ENCODE assay signal across 9 cellular contexts in genomic region chr18:64037812-64038414, GRCh38.
DNase-seq lines count a peak whose midpoint lies in the region; ATAC-seq and TF ChIP-seq lines count a peak whose summit lies in the region.
"Had no signal": no experiment of that assay in that cellular context is flagged by ENCODE, and none has a peak within 500 bp of the region (broad histone marks: within the 10 kb centered on the region; RNA-seq: fewer than 3 reads in every experiment).

No MANE protein-coding gene starts in this region.

- no peak overlapping the region for H4K5ac ChIP-seq in H9 (ENCODE audit: insufficient read length, low read depth, low read length)

- peak; percentile 77 for ATAC-seq in WTC11

- H2AFZ ChIP-seq in H9 (ENCODE audit: low read length) (peak overlapping the region; percentile 48), MM.1S (ENCODE audit: low read length) (no peak overlapping the region)

- H3K27me3 Mint-ChIP-seq in H9 (ENCODE audit: low read depth) (no peaks in the 10 kb centered on the region), WTC11 (ENCODE audit: low read depth) (peaks cover 5% of the 10 kb centered on the region)
- H3K27me3 Mint-ChIP-seq: activated naive CD8-positive, alpha-beta T cell had no signal

- H3K9ac ChIP-seq in H9 (ENCODE audit: extremely low read depth, insufficient read length, low read length) (no peak overlapping the region), MM.1S (ENCODE audit: low read length) (no peak overlapping the region)

- WGBS in H9 (ENCODE audit: extremely low coverage, insufficient read length, low lambda C conversion rate) = no CpG with 5 or more reads among the region's 3 CpGs

- no peak overlapping the region for H2AK5ac ChIP-seq in H9 (ENCODE audit: insufficient read length, low read length)

- H3K27ac ChIP-seq in H9 (ENCODE audit: insufficient read length, low read depth, low read length) (no peak overlapping the region), MM.1S (ENCODE audit: low read length) (no peak overlapping the region), substantia nigra (ENCODE audit: low read depth, low read length, poor library complexity, severe bottlenecking) (no peak overlapping the region)

- H3K14ac ChIP-seq in H9 (ENCODE audit: insufficient read depth, low read length) = no peak overlapping the region

- H3K4me3 ChIP-seq in MM.1S (ENCODE audit: low read length) = no peak overlapping the region

- DNase-seq in NCI-H510A treated with DMSO at 0.1 percent for 48 hours (lab: John Stamatoyannopoulos, UW) (peak; percentile 66), NCI-H510A (lab: John Stamatoyannopoulos, UW) (no peak), H9 (no peak), MM.1S (peak; percentile 58), WTC11 (ENCODE audit: low spot score) (no peak), kidney tubule cell (ENCODE audit: low spot score) (peak; percentile 50), substantia nigra (lab: John Stamatoyannopoulos, UW) (no peak)
- DNase-seq in stimulated activated CD4-positive, alpha-beta T cell treated with anti-CD3 and anti-CD28 coated beads, Interleukin-2, amount 100 ng/mL, for 48 hours = no peak

- no peak overlapping the region for H2BK20ac ChIP-seq in H9 (ENCODE audit: low read depth, low read length, poor library complexity, severe bottlenecking)

- no peak overlapping the region for H3K23ac ChIP-seq in H9 (ENCODE audit: insufficient read length, low read depth, low read length)

- H3K4me1 Mint-ChIP-seq in H9 (peaks cover 3% of the 10 kb centered on the region in 2 experiments; a peak in 3 of 4 replicates), WTC11 (no peaks in the 10 kb centered on the region)

- no peaks in the 10 kb centered on the region for H3K36me3 ChIP-seq in MM.1S (replicated peaks; ENCODE audit: insufficient read depth, low read length)

- no peak overlapping the region for H3K4me3 Mint-ChIP-seq in H9
- no peak overlapping the region for H3K4me3 Mint-ChIP-seq in WTC11
- H3K4me3 Mint-ChIP-seq: activated naive CD8-positive, alpha-beta T cell had no signal

- no peak overlapping the region for H3K18ac ChIP-seq in H9 (ENCODE audit: insufficient read length, low read depth, low read length)

- H3K4me2 ChIP-seq in H9 (ENCODE audit: insufficient read depth, insufficient read length, low read length) (no peak overlapping the region), MM.1S (ENCODE audit: low read depth, low read length) (no peak overlapping the region)

- H3K4ac ChIP-seq in H9 (ENCODE audit: low read depth, low read length) = no peak overlapping the region

- H3K27me3 ChIP-seq in H9 (ENCODE audit: insufficient read depth, low read length) (no peaks in the 10 kb centered on the region), MM.1S (replicated peaks; ENCODE audit: insufficient read depth, low read length) (no peaks in the 10 kb centered on the region)

- no peaks in the 10 kb centered on the region for H3K4me1 ChIP-seq in H9 (ENCODE audit: insufficient read depth, low read length)
- H3K4me1 ChIP-seq in MM.1S (ENCODE audit: low read length) = no peaks in the 10 kb centered on the region

- H4K8ac ChIP-seq in H9 (replicated peaks; ENCODE audit: insufficient read length, low read depth, low read length) = no peak overlapping the region

- H2BK12ac ChIP-seq in H9 (ENCODE audit: insufficient read length, low read depth, low read length) = no peak overlapping the region

- POLR2A ChIA-PET in WTC11 (lab: Charles Lee) = interaction anchor here (1.3 kb wide), 1 partner anchor 57 kb away, joined by 3 read pairs; no protein-coding TSS in a partner anchor

- peaks cover 13 to 17% of the 10 kb centered on the region in 2 experiments for H3K9me3 Mint-ChIP-seq in H9
- H3K9me3 Mint-ChIP-seq in WTC11 = peaks cover 27% of the 10 kb centered on the region

- no peaks in the 10 kb centered on the region for H3K79me1 ChIP-seq in H9 (ENCODE audit: insufficient read depth, low read depth, low read length, poor library complexity, severe bottlenecking)

- H4K20me1 ChIP-seq in H9 (ENCODE audit: control insufficient read depth, insufficient read depth, insufficient read length) (no peaks in the 10 kb centered on the region), MM.1S (ENCODE audit: insufficient read depth, low read length) (no peaks in the 10 kb centered on the region)

- no peak overlapping the region for H2BK120ac ChIP-seq in H9 (ENCODE audit: low read depth, low read length, poor library complexity, severe bottlenecking)

- H3K9me3 ChIP-seq in H9 (ENCODE audit: control insufficient read depth, low read depth, low read length) (peaks cover 12% of the 10 kb centered on the region), MM.1S (replicated peaks; ENCODE audit: insufficient read depth, low read length) (no peaks in the 10 kb centered on the region)

- no peaks in the 10 kb centered on the region for H3K23me2 ChIP-seq in H9 (ENCODE audit: insufficient read length, low read depth, low read length, poor library complexity, severe bottlenecking)

- H2BK15ac ChIP-seq in H9 (ENCODE audit: low read depth, low read length) = no peak overlapping the region

- no peak overlapping the region for H2BK5ac ChIP-seq in H9 (ENCODE audit: insufficient read length, low read length)

- TF ChIP-seq CTCF in H9 (conservative IDR thresholded peaks at IDR 0.05) (peak; percentile 84), MM.1S (IDR thresholded peaks at IDR 0.05; ENCODE audit: low read length) (peak; percentile 62), WTC11 (IDR thresholded peaks at IDR 0.05) (peak; percentile 41)

- H3T11ph ChIP-seq in H9 (ENCODE audit: low read length) = no peak overlapping the region

- H3K79me2 ChIP-seq in H9 (ENCODE audit: insufficient read depth, low read length) (no peaks in the 10 kb centered on the region), MM.1S (ENCODE audit: low read length) (no peaks in the 10 kb centered on the region)

- H3K9me2 ChIP-seq in MM.1S (replicated peaks; ENCODE audit: insufficient read depth, low read length) = no peaks in the 10 kb centered on the region

- H3F3A ChIP-seq in MM.1S (ENCODE audit: insufficient read depth, low read length) = no peaks in the 10 kb centered on the region

- no peak overlapping the region for H4K91ac ChIP-seq in H9 (ENCODE audit: insufficient read length, low read depth, low read length)

- H3K27ac Mint-ChIP-seq in H9 (no peak overlapping the region; a peak in 1 of 7 replicates), WTC11 (no peak overlapping the region)
- H3K27ac Mint-ChIP-seq: activated naive CD8-positive, alpha-beta T cell had no signal

- H3K36me3 Mint-ChIP-seq in H9 (ENCODE audit: insufficient read depth in 1 of 3, low read depth in 3 of 3) (peaks cover 5 to 16% (median 6%) of the 10 kb centered on the region in 3 experiments), WTC11 (peaks cover 18% of the 10 kb centered on the region)
- H3K36me3 Mint-ChIP-seq: activated naive CD8-positive, alpha-beta T cell had no signal

- H3K56ac ChIP-seq in H9 (ENCODE audit: insufficient read length, low read depth, low read length) = no peak overlapping the region

- CTCF ChIA-PET in WTC11 (lab: Charles Lee) = interaction anchor here (0.6 to 1.9 kb wide), 12 partner anchors 13 to 373 kb away, joined by 3 to 15 read pairs (median 6); no protein-coding TSS in a partner anchor

TF ChIP-seq in WTC11, 78 proteins besides CTCF, POLR2A, EP300 and RAD21:
- no peak for TF ChIP-seq MXD4 (CRISPR knock-in tag; IDR thresholded peaks at IDR 0.05; ENCODE audit: borderline replicate concordance)
- TF ChIP-seq, protein P1, sequence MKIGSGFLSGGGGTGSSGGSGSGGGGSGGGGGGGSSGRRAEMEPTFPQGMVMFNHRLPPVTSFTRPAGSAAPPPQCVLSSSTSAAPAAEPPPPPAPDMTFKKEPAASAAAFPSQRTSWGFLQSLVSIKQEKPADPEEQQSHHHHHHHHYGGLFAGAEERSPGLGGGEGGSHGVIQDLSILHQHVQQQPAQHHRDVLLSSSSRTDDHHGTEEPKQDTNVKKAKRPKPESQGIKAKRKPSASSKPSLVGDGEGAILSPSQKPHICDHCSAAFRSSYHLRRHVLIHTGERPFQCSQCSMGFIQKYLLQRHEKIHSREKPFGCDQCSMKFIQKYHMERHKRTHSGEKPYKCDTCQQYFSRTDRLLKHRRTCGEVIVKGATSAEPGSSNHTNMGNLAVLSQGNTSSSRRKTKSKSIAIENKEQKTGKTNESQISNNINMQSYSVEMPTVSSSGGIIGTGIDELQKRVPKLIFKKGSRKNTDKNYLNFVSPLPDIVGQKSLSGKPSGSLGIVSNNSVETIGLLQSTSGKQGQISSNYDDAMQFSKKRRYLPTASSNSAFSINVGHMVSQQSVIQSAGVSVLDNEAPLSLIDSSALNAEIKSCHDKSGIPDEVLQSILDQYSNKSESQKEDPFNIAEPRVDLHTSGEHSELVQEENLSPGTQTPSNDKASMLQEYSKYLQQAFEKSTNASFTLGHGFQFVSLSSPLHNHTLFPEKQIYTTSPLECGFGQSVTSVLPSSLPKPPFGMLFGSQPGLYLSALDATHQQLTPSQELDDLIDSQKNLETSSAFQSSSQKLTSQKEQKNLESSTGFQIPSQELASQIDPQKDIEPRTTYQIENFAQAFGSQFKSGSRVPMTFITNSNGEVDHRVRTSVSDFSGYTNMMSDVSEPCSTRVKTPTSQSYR (CRISPR knock-in tag; IDR thresholded peaks at IDR 0.05) = no peak
- no peak for TF ChIP-seq ZNF512 (CRISPR knock-in tag; IDR thresholded peaks at IDR 0.05; ENCODE audit: borderline replicate concordance)
- TF ChIP-seq SOX15 (CRISPR knock-in tag; IDR thresholded peaks at IDR 0.05) = no peak

Comparison
In these comparisons a context has a peak if more than half of its experiments do, and no peak if none do; other contexts are left out.
1. DNase-seq: peak in NCI-H510A treated with DMSO at 0.1 percent for 48 hours (single experiment), MM.1S (single experiment) and kidney tubule cell (single experiment); none in NCI-H510A (single experiment), H9 (single experiment), WTC11 (single experiment), stimulated activated CD4-positive, alpha-beta T cell treated with anti-CD3 and anti-CD28 coated beads, Interleukin-2, amount 100 ng/mL, for 48 hours (0 of 2) and substantia nigra (0 of 49).
2. Peak in every context shown above with its lines, with median percentiles within 50 percentile points of each other: CTCF ChIP-seq.